21 cellular contexts compared by ENCODE assay signal in genomic region chr3:189637755-189638154, GRCh38. TPM values are rescaled to one million over a fixed set of nuclear protein-coding genes. Genes with fewer than 3 reads are reported as not detected.
DNase-seq lines count a peak whose midpoint lies in the region; ATAC-seq and TF ChIP-seq lines count a peak whose summit lies in the region.
"Had no signal": no experiment of that assay in that cellular context is flagged by ENCODE, and none has a peak within 500 bp of the region (broad histone marks: within the 10 kb centered on the region; RNA-seq: fewer than 3 reads in every experiment).

No MANE protein-coding gene starts in this region.

- peaks cover 5% of the 10 kb centered on the region for H3K4me1 ChIP-seq in mammary epithelial cell (ENCODE audit: insufficient read depth, low read length)
- H3K4me1 ChIP-seq: Caco-2 had no signal

- H3K36me3 Mint-ChIP-seq in MCF 10A (ENCODE audit: insufficient read depth, unreplicated experiment) = no peaks in the 10 kb centered on the region
- H3K36me3 Mint-ChIP-seq: CD4-positive, CD25-positive, alpha-beta regulatory T cell had no signal

- H3K4me3 Mint-ChIP-seq in MCF 10A (ENCODE audit: unreplicated experiment) = no peak overlapping the region
- H3K4me3 Mint-ChIP-seq: B cell; CD4-positive, CD25-positive, alpha-beta regulatory T cell had no signal

- H4K20me1 ChIP-seq in mammary epithelial cell (ENCODE audit: insufficient read depth, low read length) (no peaks in the 10 kb centered on the region), SU-DHL-6 (ENCODE audit: low read depth, low read length) (no peaks in the 10 kb centered on the region)

- H3K27ac ChIP-seq in mammary epithelial cell (ENCODE audit: insufficient read depth, low read depth, low read length) (no peak overlapping the region), SU-DHL-6 (ENCODE audit: low read depth, low read length) (no peak overlapping the region)

- TF ChIP-seq CTCF in mammary epithelial cell (conservative IDR thresholded peaks at IDR 0.05 in 1 of 2, IDR thresholded peaks at IDR 0.05 in 1 of 2; ENCODE audit: extremely low read depth in 1 of 2, insufficient read depth in 1 of 2, low read depth in 1 of 2, low read length in 2 of 2) = no peak
- TF ChIP-seq CTCF in MCF 10A (IDR thresholded peaks at IDR 0.05; ENCODE audit: unreplicated experiment) = no peak
- no peak for TF ChIP-seq CTCF in SU-DHL-6 (IDR thresholded peaks at IDR 0.05; ENCODE audit: insufficient read depth, low read length, poor library complexity, severe bottlenecking)

- no peaks in the 10 kb centered on the region for H3K9me2 ChIP-seq in SU-DHL-6 (replicated peaks; ENCODE audit: insufficient read depth, low read length)

- CTCF ChIA-PET in mammary epithelial cell (lab: Charles Lee; ENCODE audit: low non-redundant PET) = no interaction called here
- CTCF ChIA-PET in MCF 10A (lab: Yijun Ruan, JAX) = no interaction called here

- intact Hi-C loops in mammary epithelial cell (cut with micrococcal nuclease) = no loop called here
- intact Hi-C loops in MCF 10A (cut with micrococcal nuclease) = no loop called here

- H2AFZ ChIP-seq in mammary epithelial cell (ENCODE audit: low read depth, low read length) (peak overlapping the region; percentile 13), SU-DHL-6 (ENCODE audit: low read depth, low read length, severe bottlenecking) (no peak overlapping the region)

- POLR2A ChIA-PET in MCF 10A (lab: Yijun Ruan, JAX) = interaction anchor here (0.7 to 1.8 kb wide), 3 partner anchors 17 to 367 kb away, joined by 3 to 4 read pairs (median 3); no protein-coding TSS in a partner anchor

- BruUV-seq in mammary epithelial cell (replicated peaks; lab: Mats Ljungman, UMichigan) (no TSS peak), MCF 10A (replicated peaks; lab: Mats Ljungman, UMichigan) (no TSS peak)

- WGBS in mammary epithelial cell (ENCODE audit: low coverage, missing lambda C conversion rate) = 87% methylated on average over 4 of the region's 4 CpGs

- no peaks in the 10 kb centered on the region for H3K4me1 Mint-ChIP-seq in MCF 10A (ENCODE audit: insufficient read depth, unreplicated experiment)
- H3K4me1 Mint-ChIP-seq: B cell had no signal

- no peak overlapping the region for H3K9ac ChIP-seq in mammary epithelial cell (ENCODE audit: insufficient read depth, low read length)
- no peak overlapping the region for H3K9ac ChIP-seq in SU-DHL-6 (ENCODE audit: low read length)

- H3K9me3 Mint-ChIP-seq in MCF 10A (ENCODE audit: unreplicated experiment) = no peaks in the 10 kb centered on the region

- H3K27ac Mint-ChIP-seq in MCF 10A (ENCODE audit: low read depth, unreplicated experiment) = no peak overlapping the region
- H3K27ac Mint-ChIP-seq: B cell had no signal

- H3K36me3 ChIP-seq in mammary epithelial cell (ENCODE audit: insufficient read depth, low read length) = no peaks in the 10 kb centered on the region
- no peaks in the 10 kb centered on the region for H3K36me3 ChIP-seq in SU-DHL-6 (ENCODE audit: low read length)

- H3K27me3 Mint-ChIP-seq in MCF 10A (ENCODE audit: insufficient read depth, unreplicated experiment) = no peaks in the 10 kb centered on the region
- H3K27me3 Mint-ChIP-seq: B cell; CD4-positive, CD25-positive, alpha-beta regulatory T cell had no signal

- in situ Hi-C loops in mammary epithelial cell (cut with MboI; ENCODE audit: low sequenced_read_pairs in 2 of 2) = no loop called here

- no peaks in the 10 kb centered on the region for H3F3A ChIP-seq in SU-DHL-6 (ENCODE audit: insufficient read depth)

- H3K4me3 ChIP-seq in mammary epithelial cell (replicated peaks in 1 of 3; ENCODE audit: insufficient read depth in 1 of 3, low read depth in 2 of 3, low read length in 3 of 3) = no peak overlapping the region
- no peak overlapping the region for H3K4me3 ChIP-seq in SU-DHL-6 (ENCODE audit: insufficient read depth, low read length, poor library complexity, severe bottlenecking)
- H3K4me3 ChIP-seq: SK-N-MC had no signal

- H3K9me3 ChIP-seq in mammary epithelial cell (replicated peaks; ENCODE audit: insufficient read depth, low read length) (no peaks in the 10 kb centered on the region), SU-DHL-6 (ENCODE audit: insufficient read depth, low read length) (no peaks in the 10 kb centered on the region)
- H3K9me3 ChIP-seq: Caco-2 had no signal

- H3K79me2 ChIP-seq in mammary epithelial cell (ENCODE audit: insufficient read depth, low read length) = no peaks in the 10 kb centered on the region
- peaks cover 10% of the 10 kb centered on the region; the same call in 1 of the 2 replicates for H3K79me2 ChIP-seq in SU-DHL-6 (ENCODE audit: insufficient read depth, low read length)

- DNase-seq in mammary epithelial cell (no peak), MCF 10A (ENCODE audit: unreplicated experiment) (no peak), NOMO-1 (lab: John Stamatoyannopoulos, UW; ENCODE audit: unreplicated experiment in 2 of 2) (peak; percentile 87 to 94), epidermal melanocyte (ENCODE audit: insufficient read length, low spot score) (no peak), NCI-H2171 (lab: John Stamatoyannopoulos, UW) (no peak), SHP77 (lab: John Stamatoyannopoulos, UW) (no peak)
- DNase-seq: 8988T; Caco-2; CD4-positive, CD25-positive, alpha-beta regulatory T cell; KBM-7; NCI-H1105; NCI-H2081; NK-92 treated with Interleukin-12 subunit alpha and Interleukin-12 subunit beta, amount 100 ng/mL, for 24 hours had no signal

- H3K27me3 ChIP-seq in mammary epithelial cell (ENCODE audit: insufficient read depth, low read length) = no peaks in the 10 kb centered on the region
- H3K27me3 ChIP-seq in SU-DHL-6 (ENCODE audit: low read length) = no peaks in the 10 kb centered on the region

- ATAC-seq in HG02610 (IDR thresholded peaks at IDR 0.05; ENCODE audit: unreplicated experiment) = no peak
- ATAC-seq: Panc1 had no signal

- H3K4me2 ChIP-seq in mammary epithelial cell (ENCODE audit: insufficient read depth, low read depth, low read length) (no peak overlapping the region), SU-DHL-6 (ENCODE audit: low read depth, low read length, poor library complexity, severe bottlenecking) (peak overlapping the region; percentile 1)

- dilution Hi-C loops in mammary epithelial cell (cut with HindIII; ENCODE audit: low sequenced_read_pairs) = no loop called here

RNA-seq across cellular contexts. Expression of gene TP63, which starts 6.6 kb away (rescaled TPM):
- total RNA-seq in mammary epithelial cell = 100 to 1,000 TPM; 286 to 289 TPM
- 144 TPM for polyA plus RNA-seq in mammary epithelial cell
- polyA minus RNA-seq in mammary epithelial cell = 244 TPM
- 26.5 and 41.9 TPM in 2 replicates for total RNA-seq in MCF 10A (2022)
- total RNA-seq: H1, NCI-H460 had no signal
- polyA plus RNA-seq: AG04450, H1 had no signal

Comparison
In these comparisons a context has a peak if more than half of its experiments do, and no peak if none do; other contexts are left out.
1. DNase-seq: peak in NOMO-1 (2 of 2); none in mammary epithelial cell (single experiment), MCF 10A (single experiment), epidermal melanocyte (single experiment), NCI-H2171 (single experiment) and SHP77 (0 of 2).